ENCODE assay signal across 8 cellular contexts in the genomic region with DNA sequence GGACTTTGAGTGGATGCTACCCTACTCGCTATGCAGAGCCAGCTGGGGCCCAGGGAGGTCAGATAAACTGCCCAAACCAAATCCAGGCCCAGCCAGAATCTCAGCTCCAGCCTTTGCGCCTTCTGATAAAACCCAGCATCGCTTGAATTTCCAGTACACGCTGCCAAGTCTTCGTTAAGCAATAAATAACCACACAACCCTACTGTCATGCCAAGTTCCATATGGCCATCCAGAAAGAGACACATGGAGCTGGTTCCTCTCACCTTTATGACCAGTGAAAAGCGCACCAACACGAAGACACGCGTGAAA. TPM values are rescaled to one million over a fixed set of nuclear protein-coding genes. Genes with fewer than 3 reads are reported as not detected.
A peak's percentile ranks its signal among the peaks of the same experiment; 100 is the strongest.
DNase-seq lines count a peak whose midpoint lies in the region; ATAC-seq and TF ChIP-seq lines count a peak whose summit lies in the region.
"Not testable (repeated sequence)": the region's sequence is repeated elsewhere in the genome, so short reads cannot be mapped to it uniquely, and the experiment has no call there.

No MANE protein-coding gene starts in this region.

- intact Hi-C loops in activated T-helper 2 cell treated with anti-CD3 and anti-CD28 coated beads, Interferon-gamma antibody, Interleukin-2, Interleukin-4, amounts not matched to agents 10 μg/mL and 5 μg/mL and 100 μg/mL, durations not matched to agents 14 hours and 24 hours and 36 hours (cut with micrococcal nuclease); Right ventricle myocardium inferior (cut with DNase I): not testable (repeated sequence)

- ATAC-seq in Right ventricle myocardium inferior: peak; percentile 57
- not testable (repeated sequence) for ATAC-seq in natural killer cell treated with Interleukin-12 subunit alpha and Interleukin-12 subunit beta and Interleukin-15 and Interleukin-18, amount 100 ng/mL, for 72 hours; stimulated activated memory B cell treated with anti-CD40 and anti-IgM and Interleukin-4, amounts not matched to agents 10 μg/mL and 1 μg/mL and 100 μg/mL, for 72 hours

- H3K4me1 Mint-ChIP-seq in T-helper 2 cell treated with Interferon-gamma antibody and Interleukin-4, amounts not matched to agents 5 μg/mL and 100 μg/mL, for 36 hours (ENCODE audit: low read depth): peaks cover 47% of the 10 kb centered on the region
- H3K4me1 Mint-ChIP-seq in activated T-helper 2 cell treated with anti-CD3 and anti-CD28 coated beads, Interferon-gamma antibody, Interleukin-2, Interleukin-4, amounts not matched to agents 10 μg/mL and 5 μg/mL and 100 μg/mL, durations not matched to agents 14 hours and 24 hours and 36 hours (ENCODE audit: low read depth): peaks cover 49% of the 10 kb centered on the region
- peaks cover 77% of the 10 kb centered on the region for H3K4me1 Mint-ChIP-seq in chondrocyte (ENCODE audit: low read depth)
- peaks cover 41 to 43% of the 10 kb centered on the region in 2 donors for H3K4me1 Mint-ChIP-seq in natural killer cell treated with Interleukin-12 subunit alpha and Interleukin-12 subunit beta and Interleukin-15 and Interleukin-18, amount 100 ng/mL, for 72 hours (ENCODE audit: low read depth in 2 of 2)
- peaks cover 63% of the 10 kb centered on the region for H3K4me1 Mint-ChIP-seq in stimulated activated memory B cell treated with anti-CD40 and anti-IgM and Interleukin-4, amounts not matched to agents 10 μg/mL and 1 μg/mL and 100 μg/mL, for 72 hours

- H3K27me3 Mint-ChIP-seq in T-helper 2 cell treated with Interferon-gamma antibody and Interleukin-4, amounts not matched to agents 5 μg/mL and 100 μg/mL, for 36 hours (ENCODE audit: low read depth); activated T-helper 2 cell treated with anti-CD3 and anti-CD28 coated beads, Interferon-gamma antibody, Interleukin-2, Interleukin-4, amounts not matched to agents 10 μg/mL and 5 μg/mL and 100 μg/mL, durations not matched to agents 14 hours and 24 hours and 36 hours (ENCODE audit: low read depth); chondrocyte (ENCODE audit: low read depth); natural killer cell treated with Interleukin-12 subunit alpha and Interleukin-12 subunit beta and Interleukin-15 and Interleukin-18, amount 100 ng/mL, for 72 hours; stimulated activated memory B cell treated with anti-CD40 and anti-IgM and Interleukin-4, amounts not matched to agents 10 μg/mL and 1 μg/mL and 100 μg/mL, for 72 hours: not testable (repeated sequence)

- not testable (repeated sequence) for TF ChIP-seq EP300 in Ishikawa (IDR thresholded peaks at IDR 0.05; ENCODE audit: borderline replicate concordance)

- peak overlapping the region; percentile 68 for H3K27ac ChIP-seq in C4-2B

- not testable (repeated sequence) for DNase-seq in T-helper 2 cell treated with Interferon-gamma antibody and Interleukin-4, amounts not matched to agents 5 μg/mL and 100 μg/mL, for 36 hours (ENCODE audit: low spot score); activated T-helper 2 cell treated with anti-CD3 and anti-CD28 coated beads, Interferon-gamma antibody, Interleukin-2, Interleukin-4, amounts not matched to agents 10 μg/mL and 5 μg/mL and 100 μg/mL, durations not matched to agents 14 hours and 24 hours and 36 hours (ENCODE audit: low spot score); chondrocyte (ENCODE audit: low spot score); Right ventricle myocardium inferior (ENCODE audit: missing footprints); natural killer cell treated with Interleukin-12 subunit alpha and Interleukin-12 subunit beta and Interleukin-15 and Interleukin-18, amount 100 ng/mL, for 72 hours (ENCODE audit: low spot score)

- H3K9me3 Mint-ChIP-seq in T-helper 2 cell treated with Interferon-gamma antibody and Interleukin-4, amounts not matched to agents 5 μg/mL and 100 μg/mL, for 36 hours; activated T-helper 2 cell treated with anti-CD3 and anti-CD28 coated beads, Interferon-gamma antibody, Interleukin-2, Interleukin-4, amounts not matched to agents 10 μg/mL and 5 μg/mL and 100 μg/mL, durations not matched to agents 14 hours and 24 hours and 36 hours; chondrocyte (ENCODE audit: low read depth); natural killer cell treated with Interleukin-12 subunit alpha and Interleukin-12 subunit beta and Interleukin-15 and Interleukin-18, amount 100 ng/mL, for 72 hours; stimulated activated memory B cell treated with anti-CD40 and anti-IgM and Interleukin-4, amounts not matched to agents 10 μg/mL and 1 μg/mL and 100 μg/mL, for 72 hours: not testable (repeated sequence)

- peak overlapping the region; percentile 20 for H3K27ac Mint-ChIP-seq in T-helper 2 cell treated with Interferon-gamma antibody and Interleukin-4, amounts not matched to agents 5 μg/mL and 100 μg/mL, for 36 hours
- peak overlapping the region; percentile 49 for H3K27ac Mint-ChIP-seq in activated T-helper 2 cell treated with anti-CD3 and anti-CD28 coated beads, Interferon-gamma antibody, Interleukin-2, Interleukin-4, amounts not matched to agents 10 μg/mL and 5 μg/mL and 100 μg/mL, durations not matched to agents 14 hours and 24 hours and 36 hours
- H3K27ac Mint-ChIP-seq in chondrocyte (ENCODE audit: unreplicated experiment); natural killer cell treated with Interleukin-12 subunit alpha and Interleukin-12 subunit beta and Interleukin-15 and Interleukin-18, amount 100 ng/mL, for 72 hours: not testable (repeated sequence)
- H3K27ac Mint-ChIP-seq in stimulated activated memory B cell treated with anti-CD40 and anti-IgM and Interleukin-4, amounts not matched to agents 10 μg/mL and 1 μg/mL and 100 μg/mL, for 72 hours: peak overlapping the region; percentile 48

- TF ChIP-seq CTCF in C4-2B (conservative IDR thresholded peaks at IDR 0.05); chondrocyte (IDR thresholded peaks at IDR 0.05): not testable (repeated sequence)

- TF ChIP-seq RAD21 in Ishikawa (IDR thresholded peaks at IDR 0.05; ENCODE audit: low read depth): not testable (repeated sequence)

- not testable (repeated sequence) for H3K4me3 Mint-ChIP-seq in T-helper 2 cell treated with Interferon-gamma antibody and Interleukin-4, amounts not matched to agents 5 μg/mL and 100 μg/mL, for 36 hours; activated T-helper 2 cell treated with anti-CD3 and anti-CD28 coated beads, Interferon-gamma antibody, Interleukin-2, Interleukin-4, amounts not matched to agents 10 μg/mL and 5 μg/mL and 100 μg/mL, durations not matched to agents 14 hours and 24 hours and 36 hours (ENCODE audit: low read depth); stimulated activated memory B cell treated with anti-CD40 and anti-IgM and Interleukin-4, amounts not matched to agents 10 μg/mL and 1 μg/mL and 100 μg/mL, for 72 hours
- peak overlapping the region; percentile 9 for H3K4me3 Mint-ChIP-seq in chondrocyte (ENCODE audit: unreplicated experiment)
- peak overlapping the region; percentile 27 for H3K4me3 Mint-ChIP-seq in natural killer cell treated with Interleukin-12 subunit alpha and Interleukin-12 subunit beta and Interleukin-15 and Interleukin-18, amount 100 ng/mL, for 72 hours

- H3K36me3 Mint-ChIP-seq in T-helper 2 cell treated with Interferon-gamma antibody and Interleukin-4, amounts not matched to agents 5 μg/mL and 100 μg/mL, for 36 hours (ENCODE audit: low read depth): peaks cover 63% of the 10 kb centered on the region
- peaks cover 89% of the 10 kb centered on the region for H3K36me3 Mint-ChIP-seq in activated T-helper 2 cell treated with anti-CD3 and anti-CD28 coated beads, Interferon-gamma antibody, Interleukin-2, Interleukin-4, amounts not matched to agents 10 μg/mL and 5 μg/mL and 100 μg/mL, durations not matched to agents 14 hours and 24 hours and 36 hours (ENCODE audit: low read depth)
- peaks cover 19% of the 10 kb centered on the region for H3K36me3 Mint-ChIP-seq in chondrocyte (ENCODE audit: low read depth)
- H3K36me3 Mint-ChIP-seq in natural killer cell treated with Interleukin-12 subunit alpha and Interleukin-12 subunit beta and Interleukin-15 and Interleukin-18, amount 100 ng/mL, for 72 hours: peaks cover 23% of the 10 kb centered on the region
- peaks cover 26% of the 10 kb centered on the region for H3K36me3 Mint-ChIP-seq in stimulated activated memory B cell treated with anti-CD40 and anti-IgM and Interleukin-4, amounts not matched to agents 10 μg/mL and 1 μg/mL and 100 μg/mL, for 72 hours

TF ChIP-seq in Ishikawa, 13 proteins besides CTCF, POLR2A, EP300 and RAD21:
- TF ChIP-seq, protein P1, sequence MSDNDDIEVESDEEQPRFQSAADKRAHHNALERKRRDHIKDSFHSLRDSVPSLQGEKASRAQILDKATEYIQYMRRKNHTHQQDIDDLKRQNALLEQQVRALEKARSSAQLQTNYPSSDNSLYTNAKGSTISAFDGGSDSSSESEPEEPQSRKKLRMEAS (IDR thresholded peaks at IDR 0.05): peak; percentile 44; the same call in 1 of the 2 replicates
- TF ChIP-seq NFIC (IDR thresholded peaks at IDR 0.05): peak; percentile 38; the same call in 1 of the 2 replicates

RNA-seq across cellular contexts. Expression of gene SLC7A5, which starts 6.0 kb away (rescaled TPM):
- 271 TPM in 2 replicates for total RNA-seq in activated T-helper 2 cell treated with anti-CD3 and anti-CD28 coated beads, Interferon-gamma antibody, Interleukin-2, Interleukin-4, amounts not matched to agents 10 μg/mL and 5 μg/mL and 100 μg/mL, durations not matched to agents 14 hours and 24 hours and 36 hours
- total RNA-seq in chondrocyte: 53.6 to 249 TPM (median 248 TPM) in 3 replicates
- 3.3 TPM for total RNA-seq in Right ventricle myocardium inferior
- total RNA-seq in natural killer cell treated with Interleukin-12 subunit alpha and Interleukin-12 subunit beta and Interleukin-15 and Interleukin-18, amount 100 ng/mL, for 72 hours: 100 to 1,000 TPM; 142 to 348 TPM

Comparison
In these comparisons a context has a peak if more than half of its experiments do, and no peak if none do; other contexts are left out.
1. RNA of gene SLC7A5, which starts 6.0 kb away (total RNA-seq): 142 to 348 TPM in natural killer cell treated with Interleukin-12 subunit alpha and Interleukin-12 subunit beta and Interleukin-15 and Interleukin-18, amount 100 ng/mL, for 72 hours, 271 TPM in activated T-helper 2 cell treated with anti-CD3 and anti-CD28 coated beads, Interferon-gamma antibody, Interleukin-2, Interleukin-4, amounts not matched to agents 10 μg/mL and 5 μg/mL and 100 μg/mL, durations not matched to agents 14 hours and 24 hours and 36 hours and 53.6 to 249 TPM in chondrocyte; 3.3 TPM in Right ventricle myocardium inferior (single experiment); every median in the first group is over 10 times any median in the second.